In the genomic region with DNA sequence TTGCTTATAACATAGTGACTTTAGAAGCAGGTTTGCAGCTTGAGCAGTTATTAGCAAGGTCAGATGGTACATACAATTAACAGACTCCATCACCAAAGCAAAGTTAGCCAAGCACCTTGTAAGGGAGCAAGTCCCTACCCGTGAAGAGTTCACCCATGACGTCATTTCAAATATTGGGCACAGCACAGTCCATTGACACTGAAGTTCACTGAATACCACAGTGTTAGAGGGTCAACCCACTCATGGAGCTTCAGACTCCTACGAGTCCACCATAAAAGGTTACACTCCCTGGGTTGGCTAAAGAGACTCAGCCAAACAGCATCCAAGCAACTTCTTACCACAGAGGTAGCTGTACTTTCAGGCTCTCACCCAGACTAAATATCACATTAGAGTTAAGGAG, we compare ENCODE assay signal across 25 cellular contexts.
"Had no signal": no experiment of that assay in that cellular context is flagged by ENCODE, and none has a peak within 500 bp of the region (broad histone marks: within the 10 kb centered on the region; RNA-seq: fewer than 3 reads in every experiment).

No MANE protein-coding gene starts in this region.

- H3K36me3 ChIP-seq: brain microvascular endothelial cell, suprapubic skin, tibial nerve, WERI-Rb-1 had no signal

- H3K27me3 ChIP-seq: brain microvascular endothelial cell, spleen, suprapubic skin, tibial nerve had no signal

- H3K79me2 ChIP-seq: parathyroid adenoma had no signal

- H3K9me3 ChIP-seq: spleen, suprapubic skin, tibial nerve had no signal

- DNase-seq: activated CD4-positive, alpha-beta T cell treated with anti-CD3 and anti-CD28 coated beads for 48 hours; activated CD4-positive, alpha-beta T cell treated with anti-CD3 and anti-CD28 coated beads, Interleukin-2, amount 50 U/mL, for 48 hours; activated CD8-positive, alpha-beta memory T cell treated with anti-CD3 and anti-CD28 coated beads for 24 hours; activated gamma-delta T cell; activated naive CD4-positive, alpha-beta T cell treated with anti-CD3 and anti-CD28 coated beads, Interleukin-2, amount 10 ng/mL, durations not matched to agents 7 days and 5 days; activated naive CD8-positive, alpha-beta T cell treated with anti-CD3 and anti-CD28 coated beads, Interleukin-2, amount 10 ng/mL, durations not matched to agents 7 days and 5 days; brain microvascular endothelial cell; effector CD4-positive, alpha-beta T cell; head of caudate nucleus; hippocampal formation; immature natural killer cell; kidney; midbrain; naive thymus-derived CD4-positive, alpha-beta T cell; nucleus accumbens; right cardiac atrium; spleen; stimulated activated naive CD4-positive, alpha-beta T cell; T-helper 17 cell; T1000; WERI-Rb-1 had no signal

- FAIRE-seq: kidney had no signal

- ATAC-seq: activated CD4-positive, CD25-positive, alpha-beta regulatory T cell treated with anti-CD3 and anti-CD28 coated beads, Interleukin-2, amount 50 U/mL, for 24 hours; naive thymus-derived CD4-positive, alpha-beta T cell; right cardiac atrium; T-helper 17 cell had no signal

- H3K4me3 ChIP-seq: spleen, suprapubic skin, tibial nerve had no signal

- H2AFZ ChIP-seq: parathyroid adenoma had no signal

- H3K9ac ChIP-seq: parathyroid adenoma had no signal

- H3K27ac ChIP-seq: brain microvascular endothelial cell, parathyroid adenoma, spleen, suprapubic skin, WERI-Rb-1 had no signal
